In genomic region chr11:8531312-8531711, GRCh38 we compare ENCODE assay signal across 11 cellular contexts.
DNase-seq lines count a peak whose midpoint lies in the region; ATAC-seq and TF ChIP-seq lines count a peak whose summit lies in the region.
"Had no signal": no experiment of that assay in that cellular context is flagged by ENCODE, and none has a peak within 500 bp of the region (broad histone marks: within the 10 kb centered on the region; RNA-seq: fewer than 3 reads in every experiment).

No MANE protein-coding gene starts in this region.

- H3K4me1 ChIP-seq in BE2C (peaks cover 8% of the 10 kb centered on the region), tibial nerve (no peaks in the 10 kb centered on the region)

- no peaks in the 10 kb centered on the region for H3K9me3 ChIP-seq in BE2C
- no peaks in the 10 kb centered on the region for H3K9me3 ChIP-seq in tibial nerve
- H3K9me3 ChIP-seq: mucosa of descending colon had no signal

- TF ChIP-seq EP300 in tibial nerve (IDR thresholded peaks at IDR 0.05): no peak

- no peak overlapping the region for H3K4me3 ChIP-seq in BE2C (ENCODE audit: low read depth, low read length)
- no peak overlapping the region for H3K4me3 ChIP-seq in tibial nerve
- H3K4me3 ChIP-seq: mucosa of descending colon had no signal

- no peak for ATAC-seq in stimulated activated naive CD8-positive, alpha-beta T cell treated with anti-CD3 and anti-CD28 coated beads, Interleukin-15, Interleukin-2, amounts not matched to agents 100 U/mL and 50 U/mL, for 24 hours
- ATAC-seq: mucosa of descending colon had no signal

- no peak for TF ChIP-seq POLR2A in tibial nerve (IDR thresholded peaks at IDR 0.05)

- no peak overlapping the region for H3K27ac ChIP-seq in tibial nerve

- H3K36me3 ChIP-seq in BE2C: no peaks in the 10 kb centered on the region
- H3K36me3 ChIP-seq in tibial nerve: no peaks in the 10 kb centered on the region

- TF ChIP-seq CTCF in BE2C (IDR thresholded peaks at IDR 0.05; ENCODE audit: low read depth, low read length) (no peak), tibial nerve (IDR thresholded peaks at IDR 0.05) (no peak)

- WGBS in tibial nerve, 2 donors: 60 to 65% methylated on average over 4 of the region's 4 CpGs

- H3K27me3 ChIP-seq in BE2C: no peaks in the 10 kb centered on the region
- H3K27me3 ChIP-seq in tibial nerve: no peaks in the 10 kb centered on the region

- DNase-seq in BE2C (peak; percentile 64), M059J (ENCODE audit: low read depth) (peak; percentile 48), NCI-H510A treated with DMSO at 0.1 percent for 48 hours (lab: John Stamatoyannopoulos, UW) (peak; percentile 70), foreskin melanocyte (peak; percentile 11), globus pallidus (ENCODE audit: low spot score) (no peak), tibial nerve (ENCODE audit: low spot score in 2 of 2) (no peak), kidney glomerular epithelial cell (lab: John Stamatoyannopoulos, UW) (no peak)
- no peak for DNase-seq in stimulated activated naive CD8-positive, alpha-beta T cell treated with anti-CD3 and anti-CD28 coated beads, Interleukin-15, Interleukin-2, amounts not matched to agents 100 U/mL and 50 U/mL, for 24 hours
- DNase-seq: aorta; effector memory CD4-positive, alpha-beta T cell; mucosa of descending colon had no signal

Comparison
In these comparisons a context has a peak if more than half of its experiments do, and no peak if none do; other contexts are left out.
1. DNase-seq: peak in BE2C (single experiment), M059J (single experiment), NCI-H510A treated with DMSO at 0.1 percent for 48 hours (single experiment) and foreskin melanocyte (single experiment); none in globus pallidus (single experiment), tibial nerve (0 of 2), kidney glomerular epithelial cell (single experiment) and stimulated activated naive CD8-positive, alpha-beta T cell treated with anti-CD3 and anti-CD28 coated beads, Interleukin-15, Interleukin-2, amounts not matched to agents 100 U/mL and 50 U/mL, for 24 hours (single experiment).